8 cellular contexts compared by ENCODE assay signal in genomic region chr1:157961805-157962762, GRCh38. TPM values are rescaled to one million over a fixed set of nuclear protein-coding genes. Genes with fewer than 3 reads are reported as not detected.
DNase-seq lines count a peak whose midpoint lies in the region; ATAC-seq and TF ChIP-seq lines count a peak whose summit lies in the region.

No MANE protein-coding gene starts in this region.

- peak; percentile 76 for DNase-seq in Daoy (ENCODE audit: low read depth)
- DNase-seq in HCEC 1CT = peak; percentile 71
- peak; percentile 67 for DNase-seq in kidney glomerular epithelial cell (lab: John Stamatoyannopoulos, UW)
- DNase-seq in NCI-H1105 (lab: John Stamatoyannopoulos, UW) = no peak
- DNase-seq in HuH-7.5 (ENCODE audit: low spot score) = no peak

- ATAC-seq in SK-N-SH treated with all-trans-retinoic acid at 6 μM for 48 hours = peak; percentile 73
- ATAC-seq in HG02938 (IDR thresholded peaks at IDR 0.05; ENCODE audit: unreplicated experiment) = no peak
- no peak for ATAC-seq in GM18861 (IDR thresholded peaks at IDR 0.05; ENCODE audit: unreplicated experiment)

TF ChIP-seq in SK-N-SH treated with all-trans-retinoic acid at 6 μM for 48 hours, 23 proteins besides CTCF, POLR2A, EP300 and RAD21:
- TF ChIP-seq ZNF565 (CRISPR knock-in tag; conservative IDR thresholded peaks at IDR 0.05; ENCODE audit: low read depth) = no peak
- TF ChIP-seq ZFP30 (CRISPR knock-in tag; IDR thresholded peaks at IDR 0.05) = no peak
- TF ChIP-seq ARNTL (CRISPR knock-in tag; IDR thresholded peaks at IDR 0.05; ENCODE audit: borderline replicate concordance, low read depth) = no peak
- TF ChIP-seq, protein P1, sequence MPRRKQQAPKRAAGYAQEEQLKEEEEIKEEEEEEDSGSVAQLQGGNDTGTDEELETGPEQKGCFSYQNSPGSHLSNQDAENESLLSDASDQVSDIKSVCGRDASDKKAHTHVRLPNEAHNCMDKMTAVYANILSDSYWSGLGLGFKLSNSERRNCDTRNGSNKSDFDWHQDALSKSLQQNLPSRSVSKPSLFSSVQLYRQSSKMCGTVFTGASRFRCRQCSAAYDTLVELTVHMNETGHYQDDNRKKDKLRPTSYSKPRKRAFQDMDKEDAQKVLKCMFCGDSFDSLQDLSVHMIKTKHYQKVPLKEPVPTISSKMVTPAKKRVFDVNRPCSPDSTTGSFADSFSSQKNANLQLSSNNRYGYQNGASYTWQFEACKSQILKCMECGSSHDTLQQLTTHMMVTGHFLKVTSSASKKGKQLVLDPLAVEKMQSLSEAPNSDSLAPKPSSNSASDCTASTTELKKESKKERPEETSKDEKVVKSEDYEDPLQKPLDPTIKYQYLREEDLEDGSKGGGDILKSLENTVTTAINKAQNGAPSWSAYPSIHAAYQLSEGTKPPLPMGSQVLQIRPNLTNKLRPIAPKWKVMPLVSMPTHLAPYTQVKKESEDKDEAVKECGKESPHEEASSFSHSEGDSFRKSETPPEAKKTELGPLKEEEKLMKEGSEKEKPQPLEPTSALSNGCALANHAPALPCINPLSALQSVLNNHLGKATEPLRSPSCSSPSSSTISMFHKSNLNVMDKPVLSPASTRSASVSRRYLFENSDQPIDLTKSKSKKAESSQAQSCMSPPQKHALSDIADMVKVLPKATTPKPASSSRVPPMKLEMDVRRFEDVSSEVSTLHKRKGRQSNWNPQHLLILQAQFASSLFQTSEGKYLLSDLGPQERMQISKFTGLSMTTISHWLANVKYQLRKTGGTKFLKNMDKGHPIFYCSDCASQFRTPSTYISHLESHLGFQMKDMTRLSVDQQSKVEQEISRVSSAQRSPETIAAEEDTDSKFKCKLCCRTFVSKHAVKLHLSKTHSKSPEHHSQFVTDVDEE (CRISPR knock-in tag; IDR thresholded peaks at IDR 0.05) = no peak
- no peak for TF ChIP-seq OSR1 (CRISPR knock-in tag; IDR thresholded peaks at IDR 0.05)
- no peak for TF ChIP-seq CSDC2 (CRISPR knock-in tag; IDR thresholded peaks at IDR 0.05)
- TF ChIP-seq ZC3H10 (CRISPR knock-in tag; IDR thresholded peaks at IDR 0.05) = no peak
- TF ChIP-seq ESRRG (CRISPR knock-in tag; IDR thresholded peaks at IDR 0.05) = no peak
- TF ChIP-seq, protein P2, sequence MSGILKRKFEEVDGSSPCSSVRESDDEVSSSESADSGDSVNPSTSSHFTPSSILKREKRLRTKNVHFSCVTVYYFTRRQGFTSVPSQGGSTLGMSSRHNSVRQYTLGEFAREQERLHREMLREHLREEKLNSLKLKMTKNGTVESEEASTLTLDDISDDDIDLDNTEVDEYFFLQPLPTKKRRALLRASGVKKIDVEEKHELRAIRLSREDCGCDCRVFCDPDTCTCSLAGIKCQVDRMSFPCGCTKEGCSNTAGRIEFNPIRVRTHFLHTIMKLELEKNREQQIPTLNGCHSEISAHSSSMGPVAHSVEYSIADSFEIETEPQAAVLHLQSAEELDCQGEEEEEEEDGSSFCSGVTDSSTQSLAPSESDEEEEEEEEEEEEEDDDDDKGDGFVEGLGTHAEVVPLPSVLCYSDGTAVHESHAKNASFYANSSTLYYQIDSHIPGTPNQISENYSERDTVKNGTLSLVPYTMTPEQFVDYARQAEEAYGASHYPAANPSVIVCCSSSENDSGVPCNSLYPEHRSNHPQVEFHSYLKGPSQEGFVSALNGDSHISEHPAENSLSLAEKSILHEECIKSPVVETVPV (CRISPR knock-in tag; IDR thresholded peaks at IDR 0.05) = no peak
- no peak for TF ChIP-seq SNAI2 (CRISPR knock-in tag; IDR thresholded peaks at IDR 0.05)
- TF ChIP-seq GLIS3 (CRISPR knock-in tag; IDR thresholded peaks at IDR 0.05) = no peak
- TF ChIP-seq, protein P3, sequence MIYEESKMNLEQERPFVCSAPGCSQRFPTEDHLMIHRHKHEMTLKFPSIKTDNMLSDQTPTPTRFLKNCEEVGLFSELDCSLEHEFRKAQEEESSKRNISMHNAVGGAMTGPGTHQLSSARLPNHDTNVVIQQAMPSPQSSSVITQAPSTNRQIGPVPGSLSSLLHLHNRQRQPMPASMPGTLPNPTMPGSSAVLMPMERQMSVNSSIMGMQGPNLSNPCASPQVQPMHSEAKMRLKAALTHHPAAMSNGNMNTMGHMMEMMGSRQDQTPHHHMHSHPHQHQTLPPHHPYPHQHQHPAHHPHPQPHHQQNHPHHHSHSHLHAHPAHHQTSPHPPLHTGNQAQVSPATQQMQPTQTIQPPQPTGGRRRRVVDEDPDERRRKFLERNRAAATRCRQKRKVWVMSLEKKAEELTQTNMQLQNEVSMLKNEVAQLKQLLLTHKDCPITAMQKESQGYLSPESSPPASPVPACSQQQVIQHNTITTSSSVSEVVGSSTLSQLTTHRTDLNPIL (CRISPR knock-in tag; IDR thresholded peaks at IDR 0.05; ENCODE audit: low read depth) = no peak
- TF ChIP-seq PPARA (CRISPR knock-in tag; IDR thresholded peaks at IDR 0.05; ENCODE audit: borderline replicate concordance) = no peak
- TF ChIP-seq ISL1 (CRISPR knock-in tag; IDR thresholded peaks at IDR 0.05) = no peak
- TF ChIP-seq ZNF8 (CRISPR knock-in tag; IDR thresholded peaks at IDR 0.05) = no peak
TF ChIP-seq in SK-N-SH treated with all-trans-retinoic acid at 6 μM for 48 hours: peak in this region for 0.

RNA-seq across cellular contexts. Expression of gene KIRREL1, which starts 31.4 kb away (rescaled TPM):
- total RNA-seq in Daoy (2014; rRNA removed; shearing (Covaris generic)) = 42.6 and 46.0 TPM in 2 replicates

Comparison
In these comparisons a context has a peak if more than half of its experiments do, and no peak if none do; other contexts are left out.
1. DNase-seq: peak in Daoy (single experiment), HCEC 1CT (single experiment) and kidney glomerular epithelial cell (single experiment); none in NCI-H1105 (single experiment) and HuH-7.5 (single experiment).